Comparison of ENCODE assay signal across 2 cellular contexts in genomic region chr13:104837756-104838155, GRCh38.
A peak's percentile ranks its signal among the peaks of the same experiment; 100 is the strongest.
TF ChIP-seq lines count a peak whose summit lies in the region.

No MANE protein-coding gene starts in this region.

TF ChIP-seq in GM23338, 12 proteins besides CTCF, POLR2A, EP300 and RAD21 (continued from another document):
- TF ChIP-seq ETS1 (IDR thresholded peaks at IDR 0.05) = no peak
- no peak for TF ChIP-seq EZH2phosphoT487 (IDR thresholded peaks at IDR 0.05; ENCODE audit: unreplicated experiment)
- no peak for TF ChIP-seq ZNF331 (CRISPR knock-in tag; IDR thresholded peaks at IDR 0.05; ENCODE audit: low read depth)
- TF ChIP-seq EZH2 (IDR thresholded peaks at IDR 0.05; ENCODE audit: low read depth, unreplicated experiment) = no peak
- no peak for TF ChIP-seq CREB1 (CRISPR knock-in tag; IDR thresholded peaks at IDR 0.05; ENCODE audit: low read depth)
- TF ChIP-seq, protein P1, sequence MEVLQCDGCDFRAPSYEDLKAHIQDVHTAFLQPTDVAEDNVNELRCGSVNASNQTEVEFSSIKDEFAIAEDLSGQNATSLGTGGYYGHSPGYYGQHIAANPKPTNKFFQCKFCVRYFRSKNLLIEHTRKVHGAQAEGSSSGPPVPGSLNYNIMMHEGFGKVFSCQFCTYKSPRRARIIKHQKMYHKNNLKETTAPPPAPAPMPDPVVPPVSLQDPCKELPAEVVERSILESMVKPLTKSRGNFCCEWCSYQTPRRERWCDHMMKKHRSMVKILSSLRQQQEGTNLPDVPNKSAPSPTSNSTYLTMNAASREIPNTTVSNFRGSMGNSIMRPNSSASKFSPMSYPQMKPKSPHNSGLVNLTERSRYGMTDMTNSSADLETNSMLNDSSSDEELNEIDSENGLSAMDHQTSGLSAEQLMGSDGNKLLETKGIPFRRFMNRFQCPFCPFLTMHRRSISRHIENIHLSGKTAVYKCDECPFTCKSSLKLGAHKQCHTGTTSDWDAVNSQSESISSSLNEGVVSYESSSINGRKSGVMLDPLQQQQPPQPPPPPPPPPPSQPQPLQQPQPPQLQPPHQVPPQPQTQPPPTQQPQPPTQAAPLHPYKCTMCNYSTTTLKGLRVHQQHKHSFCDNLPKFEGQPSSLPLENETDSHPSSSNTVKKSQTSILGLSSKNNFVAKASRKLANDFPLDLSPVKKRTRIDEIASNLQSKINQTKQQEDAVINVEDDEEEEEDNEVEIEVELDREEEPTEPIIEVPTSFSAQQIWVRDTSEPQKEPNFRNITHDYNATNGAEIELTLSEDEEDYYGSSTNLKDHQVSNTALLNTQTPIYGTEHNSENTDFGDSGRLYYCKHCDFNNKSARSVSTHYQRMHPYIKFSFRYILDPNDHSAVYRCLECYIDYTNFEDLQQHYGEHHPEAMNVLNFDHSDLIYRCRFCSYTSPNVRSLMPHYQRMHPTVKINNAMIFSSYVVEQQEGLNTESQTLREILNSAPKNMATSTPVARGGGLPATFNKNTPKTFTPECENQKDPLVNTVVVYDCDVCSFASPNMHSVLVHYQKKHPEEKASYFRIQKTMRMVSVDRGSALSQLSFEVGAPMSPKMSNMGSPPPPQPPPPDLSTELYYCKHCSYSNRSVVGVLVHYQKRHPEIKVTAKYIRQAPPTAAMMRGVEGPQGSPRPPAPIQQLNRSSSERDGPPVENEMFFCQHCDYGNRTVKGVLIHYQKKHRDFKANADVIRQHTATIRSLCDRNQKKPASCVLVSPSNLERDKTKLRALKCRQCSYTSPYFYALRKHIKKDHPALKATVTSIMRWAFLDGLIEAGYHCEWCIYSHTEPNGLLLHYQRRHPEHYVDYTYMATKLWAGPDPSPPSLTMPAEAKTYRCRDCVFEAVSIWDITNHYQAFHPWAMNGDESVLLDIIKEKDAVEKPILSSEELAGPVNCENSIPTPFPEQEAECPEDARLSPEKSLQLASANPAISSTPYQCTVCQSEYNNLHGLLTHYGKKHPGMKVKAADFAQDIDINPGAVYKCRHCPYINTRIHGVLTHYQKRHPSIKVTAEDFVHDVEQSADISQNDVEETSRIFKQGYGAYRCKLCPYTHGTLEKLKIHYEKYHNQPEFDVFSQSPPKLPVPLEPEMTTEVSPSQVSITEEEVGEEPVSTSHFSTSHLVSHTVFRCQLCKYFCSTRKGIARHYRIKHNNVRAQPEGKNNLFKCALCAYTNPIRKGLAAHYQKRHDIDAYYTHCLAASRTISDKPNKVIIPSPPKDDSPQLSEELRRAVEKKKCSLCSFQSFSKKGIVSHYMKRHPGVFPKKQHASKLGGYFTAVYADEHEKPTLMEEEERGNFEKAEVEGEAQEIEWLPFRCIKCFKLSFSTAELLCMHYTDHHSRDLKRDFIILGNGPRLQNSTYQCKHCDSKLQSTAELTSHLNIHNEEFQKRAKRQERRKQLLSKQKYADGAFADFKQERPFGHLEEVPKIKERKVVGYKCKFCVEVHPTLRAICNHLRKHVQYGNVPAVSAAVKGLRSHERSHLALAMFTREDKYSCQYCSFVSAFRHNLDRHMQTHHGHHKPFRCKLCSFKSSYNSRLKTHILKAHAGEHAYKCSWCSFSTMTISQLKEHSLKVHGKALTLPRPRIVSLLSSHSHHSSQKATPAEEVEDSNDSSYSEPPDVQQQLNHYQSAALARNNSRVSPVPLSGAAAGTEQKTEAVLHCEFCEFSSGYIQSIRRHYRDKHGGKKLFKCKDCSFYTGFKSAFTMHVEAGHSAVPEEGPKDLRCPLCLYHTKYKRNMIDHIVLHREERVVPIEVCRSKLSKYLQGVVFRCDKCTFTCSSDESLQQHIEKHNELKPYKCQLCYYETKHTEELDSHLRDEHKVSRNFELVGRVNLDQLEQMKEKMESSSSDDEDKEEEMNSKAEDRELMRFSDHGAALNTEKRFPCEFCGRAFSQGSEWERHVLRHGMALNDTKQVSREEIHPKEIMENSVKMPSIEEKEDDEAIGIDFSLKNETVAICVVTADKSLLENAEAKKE (CRISPR knock-in tag; IDR thresholded peaks at IDR 0.05) = no peak
- no peak for TF ChIP-seq JUNB (IDR thresholded peaks at IDR 0.05; ENCODE audit: unreplicated experiment)
- TF ChIP-seq, protein P2, sequence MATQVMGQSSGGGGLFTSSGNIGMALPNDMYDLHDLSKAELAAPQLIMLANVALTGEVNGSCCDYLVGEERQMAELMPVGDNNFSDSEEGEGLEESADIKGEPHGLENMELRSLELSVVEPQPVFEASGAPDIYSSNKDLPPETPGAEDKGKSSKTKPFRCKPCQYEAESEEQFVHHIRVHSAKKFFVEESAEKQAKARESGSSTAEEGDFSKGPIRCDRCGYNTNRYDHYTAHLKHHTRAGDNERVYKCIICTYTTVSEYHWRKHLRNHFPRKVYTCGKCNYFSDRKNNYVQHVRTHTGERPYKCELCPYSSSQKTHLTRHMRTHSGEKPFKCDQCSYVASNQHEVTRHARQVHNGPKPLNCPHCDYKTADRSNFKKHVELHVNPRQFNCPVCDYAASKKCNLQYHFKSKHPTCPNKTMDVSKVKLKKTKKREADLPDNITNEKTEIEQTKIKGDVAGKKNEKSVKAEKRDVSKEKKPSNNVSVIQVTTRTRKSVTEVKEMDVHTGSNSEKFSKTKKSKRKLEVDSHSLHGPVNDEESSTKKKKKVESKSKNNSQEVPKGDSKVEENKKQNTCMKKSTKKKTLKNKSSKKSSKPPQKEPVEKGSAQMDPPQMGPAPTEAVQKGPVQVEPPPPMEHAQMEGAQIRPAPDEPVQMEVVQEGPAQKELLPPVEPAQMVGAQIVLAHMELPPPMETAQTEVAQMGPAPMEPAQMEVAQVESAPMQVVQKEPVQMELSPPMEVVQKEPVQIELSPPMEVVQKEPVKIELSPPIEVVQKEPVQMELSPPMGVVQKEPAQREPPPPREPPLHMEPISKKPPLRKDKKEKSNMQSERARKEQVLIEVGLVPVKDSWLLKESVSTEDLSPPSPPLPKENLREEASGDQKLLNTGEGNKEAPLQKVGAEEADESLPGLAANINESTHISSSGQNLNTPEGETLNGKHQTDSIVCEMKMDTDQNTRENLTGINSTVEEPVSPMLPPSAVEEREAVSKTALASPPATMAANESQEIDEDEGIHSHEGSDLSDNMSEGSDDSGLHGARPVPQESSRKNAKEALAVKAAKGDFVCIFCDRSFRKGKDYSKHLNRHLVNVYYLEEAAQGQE (IDR thresholded peaks at IDR 0.05; ENCODE audit: unreplicated experiment) = no peak
- TF ChIP-seq STAT1 (IDR thresholded peaks at IDR 0.05; ENCODE audit: unreplicated experiment) = no peak

TF ChIP-seq in GM12878, 131 proteins besides CTCF, POLR2A, EP300 and RAD21 (continued from another document):
- TF ChIP-seq, protein P2 (IDR thresholded peaks at IDR 0.05; ENCODE audit: low read depth, low read length) = peak; percentile 39; the same call in 1 of the 2 replicates
